ENCODE assay signal across 8 cellular contexts in the genomic region with DNA sequence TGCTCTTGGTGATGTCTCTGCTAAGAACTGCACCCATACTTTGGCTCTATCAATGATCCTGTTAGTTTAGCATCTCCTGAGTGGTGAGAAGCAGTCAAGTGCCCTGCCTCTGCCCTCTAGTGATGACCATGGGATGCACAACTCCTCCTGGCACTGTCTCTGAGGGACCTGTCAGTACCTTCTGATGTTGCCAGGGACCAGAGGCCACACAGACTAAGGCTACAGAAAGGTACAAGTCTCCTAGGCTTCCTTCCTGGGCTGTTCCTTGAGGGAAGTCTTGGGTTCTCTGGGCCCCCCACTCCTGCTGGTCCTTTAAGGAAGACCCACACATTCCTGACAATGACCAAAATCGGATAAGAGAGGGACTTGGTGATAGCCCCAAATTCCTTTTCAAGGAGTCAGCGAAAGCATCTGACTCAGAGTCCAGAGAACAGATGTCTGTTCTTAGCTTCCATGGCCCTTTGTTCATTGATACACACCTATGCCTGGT. TPM values are rescaled to one million over a fixed set of nuclear protein-coding genes. Genes with fewer than 3 reads are reported as not detected.
DNase-seq lines count a peak whose midpoint lies in the region; ATAC-seq, FAIRE-seq and TF ChIP-seq lines count a peak whose summit lies in the region.

No MANE protein-coding gene starts in this region.

- TF ChIP-seq CTCF in bronchial epithelial cell (IDR thresholded peaks at IDR 0.05; ENCODE audit: insufficient read depth, low read length, severe bottlenecking) (peak; percentile 59), psoas muscle (IDR thresholded peaks at IDR 0.05) (peak; percentile 23)

- DNase-seq in NCI-H82 (lab: John Stamatoyannopoulos, UW), result peak; percentile 51
- DNase-seq in NCI-H82 treated with DMSO at 0.1 percent for 48 hours (lab: John Stamatoyannopoulos, UW; ENCODE audit: unreplicated experiment), result no peak
- DNase-seq in Jurkat, Clone E6-1 (ENCODE audit: low read depth, low spot score), result peak; percentile 28
- peak; percentile 27 for DNase-seq in bronchial epithelial cell (ENCODE audit: low read depth)
- DNase-seq in psoas muscle, result no peak
- DNase-seq in occipital lobe (lab: John Stamatoyannopoulos, UW), result no peak
- no peak for DNase-seq in effector CD8-positive, alpha-beta T cell (lab: John Stamatoyannopoulos, UW)
- DNase-seq in NCI-H2081 (lab: John Stamatoyannopoulos, UW), result no peak

- FAIRE-seq in bronchial epithelial cell (lab: Jason Lieb, UNC), result no peak

- H3K36me3 ChIP-seq in bronchial epithelial cell (ENCODE audit: control insufficient read depth, insufficient read depth, low read length) (no peaks in the 10 kb centered on the region), psoas muscle (ENCODE audit: insufficient read depth in 1 of 2, low read depth in 1 of 2) (no peaks in the 10 kb centered on the region)

- H3K4me1 ChIP-seq in psoas muscle, result peaks cover 11% of the 10 kb centered on the region

- intact Hi-C loops in psoas muscle (cut with DNase I), result loop anchor here in 1 of 2 donors (10.0 kb wide), 1 partner anchor 153 kb away; no protein-coding TSS in a partner anchor

- H3K4me3 ChIP-seq in Jurkat, Clone E6-1 (ENCODE audit: low read length), result no peak overlapping the region
- H3K4me3 ChIP-seq in bronchial epithelial cell (ENCODE audit: low read depth, low read length) (no peak overlapping the region), psoas muscle (no peak overlapping the region)

- no peaks in the 10 kb centered on the region for H3K9me3 ChIP-seq in psoas muscle

- no peak overlapping the region for H3K27ac ChIP-seq in psoas muscle

- peaks cover 12% of the 10 kb centered on the region for H3K27me3 ChIP-seq in bronchial epithelial cell (ENCODE audit: control insufficient read depth, insufficient read depth, low read length)
- H3K27me3 ChIP-seq in psoas muscle (ENCODE audit: insufficient read depth in 3 of 3, low read length in 2 of 3), result peaks cover 3 to 78% (median 6%) of the 10 kb centered on the region in 3 donors

- ATAC-seq in psoas muscle, result peak in 2 of 4 donors; percentile 45 to 48

- 53 to 59% (median 54%) methylated on average over 2 of the region's 2 CpGs for WGBS in psoas muscle, 3 donors

RNA-seq across cellular contexts. Expression of a gene that starts 15.3 kb away (rescaled TPM):
- polyA plus RNA-seq in Jurkat, Clone E6-1 (2012; ENCODE audit: insufficient read depth, insufficient read length), result not detected
- total RNA-seq in bronchial epithelial cell (under 0.01 TPM in 1 of 2 replicates, not detected in the other), psoas muscle (not detected), occipital lobe (not detected)
- not detected for polyA plus RNA-seq in psoas muscle

Comparison
In these comparisons a context has a peak if more than half of its experiments do, and no peak if none do; other contexts are left out.
1. DNase-seq: peak in NCI-H82 (single experiment), Jurkat, Clone E6-1 (single experiment) and bronchial epithelial cell (single experiment); none in NCI-H82 treated with DMSO at 0.1 percent for 48 hours (single experiment), psoas muscle (0 of 2), occipital lobe (single experiment), effector CD8-positive, alpha-beta T cell (single experiment) and NCI-H2081 (0 of 2).